Comparison of ENCODE assay signal across 15 cellular contexts in genomic region chr1:59045636-59046035, GRCh38.
A peak's percentile ranks its signal among the peaks of the same experiment; 100 is the strongest.
DNase-seq lines count a peak whose midpoint lies in the region; ATAC-seq, FAIRE-seq and TF ChIP-seq lines count a peak whose summit lies in the region.
"Had no signal": no experiment of that assay in that cellular context is flagged by ENCODE, and none has a peak within 500 bp of the region (broad histone marks: within the 10 kb centered on the region; RNA-seq: fewer than 3 reads in every experiment).

No MANE protein-coding gene starts in this region.

- H3K18ac ChIP-seq in H1 (ENCODE audit: extremely low read depth, low read length), result 0 out of 2 replicates have a peak overlapping the region, but pooled peaks have one; percentile 6

- H3K9ac ChIP-seq in H1 (replicated peaks in 1 of 4; ENCODE audit: extremely low read depth in 1 of 4, low read depth in 3 of 4, low read length in 3 of 4), result no peak overlapping the region

- H2BK12ac ChIP-seq in H1 (ENCODE audit: low read depth, low read length), result no peak overlapping the region

- 94% methylated on average over 5 of the region's 5 CpGs; no CpG with 5 or more reads in 1 of the 2 experiments for WGBS in H1 (ENCODE audit: extremely low coverage in 1 of 2, insufficient coverage in 1 of 2, insufficient read length in 1 of 2, insufficient replicate concordance in 2 of 2, low coverage in 1 of 2, low lambda C conversion rate in 2 of 2, missing lambda C conversion rate in 1 of 2), 2 experiments
- WGBS in esophagus squamous epithelium, 2 donors, result 85 to 92% methylated on average over 5 of the region's 5 CpGs

- H3K4me3 ChIP-seq in CD4-positive, CD25-positive, alpha-beta regulatory T cell (ENCODE audit: low read depth, low read length), result no peak overlapping the region
- H3K4me3 ChIP-seq in H1 (ENCODE audit: extremely low read depth in 1 of 4, insufficient read depth in 2 of 4, low read depth in 3 of 4, low read length in 4 of 4) (no peak overlapping the region), esophagus squamous epithelium (no peak overlapping the region)
- H3K4me3 ChIP-seq: ascending aorta, esophagus muscularis mucosa, heart right ventricle, SJSA1, suprapubic skin had no signal

- H3K4me1 ChIP-seq in CD4-positive, CD25-positive, alpha-beta regulatory T cell (ENCODE audit: control insufficient read depth, insufficient read depth, low read length, poor library complexity, severe bottlenecking), result peaks cover 29% of the 10 kb centered on the region
- peaks cover 0 to 2% (median 0%) of the 10 kb centered on the region in 4 experiments; a peak in 1 of 7 replicates for H3K4me1 ChIP-seq in H1 (replicated peaks in 1 of 4; ENCODE audit: control insufficient read depth in 3 of 4, insufficient read depth in 4 of 4, low read length in 3 of 4)
- peaks cover 0 to 31% (median 7%) of the 10 kb centered on the region in 3 donors for H3K4me1 ChIP-seq in esophagus squamous epithelium
- H3K4me1 ChIP-seq: ascending aorta had no signal

- no peak overlapping the region for H2BK15ac ChIP-seq in H1 (ENCODE audit: low read length)

- ATAC-seq in CD4-positive, CD25-positive, alpha-beta regulatory T cell (ENCODE audit: low read depth in 2 of 2), result no peak
- peak; percentile 36 for ATAC-seq in HG03442 (IDR thresholded peaks at IDR 0.05; ENCODE audit: unreplicated experiment)
- ATAC-seq: heart right ventricle had no signal

- H4K5ac ChIP-seq in H1 (ENCODE audit: insufficient read length, low read depth, low read length), result no peak overlapping the region

- TF ChIP-seq CTCF in H1 (IDR thresholded peaks at IDR 0.05; ENCODE audit: control extremely low read depth in 1 of 3, insufficient read depth in 1 of 3, low read depth in 1 of 3, low read length in 3 of 3) (no peak), esophagus squamous epithelium (IDR thresholded peaks at IDR 0.05) (no peak)

- H2BK20ac ChIP-seq in H1 (ENCODE audit: low read length), result no peak overlapping the region

- POLR2A ChIA-PET in H1 (lab: Charles Lee; ENCODE audit: partially characterized antibody), result interaction anchor here (0.9 kb wide), 1 partner anchor 109 kb away, joined by 3 read pairs; no protein-coding TSS in a partner anchor

- peaks cover 0 to 2% (median 0%) of the 10 kb centered on the region in 7 donors for H3K9me3 Mint-ChIP-seq in CD4-positive, CD25-positive, alpha-beta regulatory T cell
- H3K9me3 Mint-ChIP-seq: dendritic cell treated with granulocyte-macrophage colony-stimulating factor and Interleukin-4, amounts not matched to agents 40 ng/mL and 50 ng/mL, for 4 days had no signal

- H3K27ac ChIP-seq in CD4-positive, CD25-positive, alpha-beta regulatory T cell (ENCODE audit: insufficient read depth, low read length, poor library complexity, severe bottlenecking), result no peak overlapping the region
- no peak overlapping the region for H3K27ac ChIP-seq in H1 (ENCODE audit: low read depth, low read length)
- no peak overlapping the region for H3K27ac ChIP-seq in esophagus squamous epithelium
- H3K27ac ChIP-seq: ascending aorta, esophagus muscularis mucosa, SJSA1, suprapubic skin had no signal

- H2BK5ac ChIP-seq in H1 (ENCODE audit: low read depth, low read length), result no peak overlapping the region; the same call in 1 of the 2 replicates

- no peak overlapping the region for H3K4me2 ChIP-seq in H1 (ENCODE audit: insufficient read depth in 1 of 2, low read depth in 2 of 2, low read length in 2 of 2)

- no peaks in the 10 kb centered on the region for H4K20me1 ChIP-seq in H1 (replicated peaks in 1 of 2; ENCODE audit: control insufficient read depth in 1 of 2, insufficient read depth in 2 of 2, low read length in 2 of 2)

- no peaks in the 10 kb centered on the region for H3K9me3 ChIP-seq in CD4-positive, CD25-positive, alpha-beta regulatory T cell (ENCODE audit: control insufficient read depth in 2 of 2, low read length in 2 of 2)
- 0 out of 4 replicates have a peak, but pooled peaks cover 0 to 3% of the 10 kb centered on the region in 2 experiments for H3K9me3 ChIP-seq in H1 (ENCODE audit: insufficient read depth in 2 of 2, low read depth in 1 of 2, low read length in 1 of 2)
- no peaks in the 10 kb centered on the region for H3K9me3 ChIP-seq in esophagus squamous epithelium
- H3K9me3 ChIP-seq: ascending aorta, esophagus muscularis mucosa, heart right ventricle, SJSA1, suprapubic skin had no signal

- no peak for TF ChIP-seq RAD21 in H1 (IDR thresholded peaks at IDR 0.05 in 1 of 2, conservative IDR thresholded peaks at IDR 0.05 in 1 of 2; ENCODE audit: low read depth in 2 of 2, low read length in 2 of 2)

- CTCF ChIA-PET in H1 (lab: Charles Lee; ENCODE audit: partially characterized antibody), result interaction anchor here (1.1 kb wide), 1 partner anchor 16 kb away, joined by 4 read pairs; no protein-coding TSS in a partner anchor

- peaks cover 25 to 46% (median 32%) of the 10 kb centered on the region in 4 donors for H3K4me1 Mint-ChIP-seq in CD4-positive, CD25-positive, alpha-beta regulatory T cell

- no peaks in the 10 kb centered on the region for H3K79me2 ChIP-seq in H1 (ENCODE audit: control insufficient read depth in 1 of 2, insufficient read depth in 2 of 2, low read length in 2 of 2)

- peak overlapping the region in 3 of 4 donors; percentile 15 to 46 (median 23) for H3K4me3 Mint-ChIP-seq in CD4-positive, CD25-positive, alpha-beta regulatory T cell
- H3K4me3 Mint-ChIP-seq: dendritic cell treated with granulocyte-macrophage colony-stimulating factor and Interleukin-4, amounts not matched to agents 40 ng/mL and 50 ng/mL, for 4 days had no signal

- H4K8ac ChIP-seq in H1 (ENCODE audit: extremely low read depth, insufficient read depth, low read length), result no peak overlapping the region

- no peak for TF ChIP-seq EP300 in H1 (IDR thresholded peaks at IDR 0.05; ENCODE audit: borderline replicate concordance in 1 of 2, low read depth in 2 of 2, low read length in 2 of 2)

- no peak overlapping the region for H4K91ac ChIP-seq in H1 (replicated peaks; ENCODE audit: insufficient read length, low read length)

- intact Hi-C loops in esophagus squamous epithelium (cut with DNase I), result no loop called here

- FAIRE-seq in H1 (lab: Jason Lieb, UNC), result no peak

- TF ChIP-seq POLR2A in H1 (IDR thresholded peaks at IDR 0.05; ENCODE audit: control extremely low read depth in 1 of 2, low read depth in 2 of 2, low read length in 2 of 2), result no peak
- no peak for TF ChIP-seq POLR2A in esophagus squamous epithelium (IDR thresholded peaks at IDR 0.05)

- no peak overlapping the region for H3K56ac ChIP-seq in H1 (replicated peaks; ENCODE audit: insufficient read length, low read depth, low read length)

- H2AFZ ChIP-seq in H1 (ENCODE audit: low read length), result no peak overlapping the region

- H3K4ac ChIP-seq in H1 (replicated peaks; ENCODE audit: insufficient read length, low read depth, low read length), result no peak overlapping the region

- H3K36me3 Mint-ChIP-seq in CD4-positive, CD25-positive, alpha-beta regulatory T cell, result peaks cover 6% of the 10 kb centered on the region

- peak overlapping the region; percentile 37 to 87 (median 79) for H3K27ac Mint-ChIP-seq in CD4-positive, CD25-positive, alpha-beta regulatory T cell

- no peak overlapping the region for H2AK5ac ChIP-seq in H1 (ENCODE audit: low read depth, low read length)

- no peaks in the 10 kb centered on the region for H3K79me1 ChIP-seq in H1 (ENCODE audit: low read depth, low read length)

- no peaks in the 10 kb centered on the region for H3K27me3 ChIP-seq in CD4-positive, CD25-positive, alpha-beta regulatory T cell (ENCODE audit: control insufficient read depth, insufficient read depth, low read length)
- H3K27me3 ChIP-seq in H1 (replicated peaks in 1 of 4; ENCODE audit: control insufficient read depth in 3 of 4, extremely low read depth in 1 of 4, insufficient read depth in 3 of 4, low read length in 3 of 4), result no peaks in the 10 kb centered on the region; a peak in 1 of 7 replicates
- no peaks in the 10 kb centered on the region for H3K27me3 ChIP-seq in esophagus squamous epithelium
- H3K27me3 ChIP-seq: ascending aorta, esophagus muscularis mucosa, heart right ventricle, SJSA1, suprapubic skin had no signal

- no peaks in the 10 kb centered on the region for H3K27me3 Mint-ChIP-seq in CD4-positive, CD25-positive, alpha-beta regulatory T cell

- no peak overlapping the region for H3K23ac ChIP-seq in H1 (ENCODE audit: insufficient read length)

- H3K36me3 ChIP-seq in CD4-positive, CD25-positive, alpha-beta regulatory T cell (ENCODE audit: control insufficient read depth, insufficient read depth, low read length), result no peaks in the 10 kb centered on the region
- no peaks in the 10 kb centered on the region for H3K36me3 ChIP-seq in H1 (ENCODE audit: control insufficient read depth in 2 of 4, insufficient read depth in 4 of 4, low read length in 3 of 4)
- no peaks in the 10 kb centered on the region for H3K36me3 ChIP-seq in esophagus squamous epithelium
- H3K36me3 ChIP-seq: ascending aorta, esophagus muscularis mucosa, heart right ventricle, SJSA1, suprapubic skin had no signal

- H3K14ac ChIP-seq in H1 (ENCODE audit: insufficient read length), result no peak overlapping the region

- H3K23me2 ChIP-seq in H1 (ENCODE audit: low read depth, low read length), result no peaks in the 10 kb centered on the region

- DNase-seq in CD4-positive, CD25-positive, alpha-beta regulatory T cell, result no peak
- peak; percentile 14 for DNase-seq in GM19238 (ENCODE audit: insufficient read length, low spot score)
- no peak for DNase-seq in H1 (ENCODE audit: low read depth in 1 of 2, low spot score in 2 of 2)
- no peak for DNase-seq in esophagus squamous epithelium (lab: John Stamatoyannopoulos, UW)
- no peak for DNase-seq in midbrain (lab: John Stamatoyannopoulos, UW)
- no peak for DNase-seq in stimulated activated CD4-positive, alpha-beta T cell treated with anti-CD3 and anti-CD28 coated beads, Interleukin-12 subunit alpha, Interleukin-12 subunit beta, amount 100 ng/mL, for 4 hours
- DNase-seq in islet precursor cell, result no peak
- DNase-seq: DMS53, heart right ventricle had no signal

- H2BK120ac ChIP-seq in H1 (replicated peaks; ENCODE audit: low read depth, low read length), result no peak overlapping the region

TF ChIP-seq in H1, 55 proteins besides CTCF, POLR2A, EP300 and RAD21:
- TF ChIP-seq RXRA (IDR thresholded peaks at IDR 0.05; ENCODE audit: insufficient read depth, low read depth, low read length) (no peak), NANOG (IDR thresholded peaks at IDR 0.05; ENCODE audit: insufficient read depth, low read depth, low read length, poor library complexity, severe bottlenecking) (no peak), SP4 (IDR thresholded peaks at IDR 0.05; ENCODE audit: low read length) (no peak)
